8 cellular contexts compared by ENCODE assay signal in genomic region chr21:36141513-36141925, GRCh38.
DNase-seq lines count a peak whose midpoint lies in the region; ATAC-seq and TF ChIP-seq lines count a peak whose summit lies in the region.

No MANE protein-coding gene starts in this region.

- ATAC-seq in GM19035 (IDR thresholded peaks at IDR 0.05; ENCODE audit: unreplicated experiment) (peak; percentile 85), HG03442 (IDR thresholded peaks at IDR 0.05; ENCODE audit: unreplicated experiment) (peak; percentile 76)

- no peak overlapping the region for H3K4me3 ChIP-seq in AG09309 (ENCODE audit: control insufficient read depth, low read depth, low read length)

- DNase-seq in AG09309 (ENCODE audit: low read depth) (no peak), NCI-H524 (lab: John Stamatoyannopoulos, UW) (peak; percentile 89 to 98), cerebellar cortex (ENCODE audit: low spot score) (peak; percentile 97), kidney tubule cell (ENCODE audit: low spot score) (peak; percentile 99)
- DNase-seq in activated CD4-positive, alpha-beta T cell treated with anti-CD3 and anti-CD28 coated beads for 1 hour = peak; percentile 76
- peak; percentile 68 to 90 for DNase-seq in stimulated activated CD4-positive, alpha-beta T cell treated with anti-CD3 and anti-CD28 coated beads, Interleukin-4, amount 100 ng/mL, for 4 hours

- TF ChIP-seq CTCF in AG09309 (IDR thresholded peaks at IDR 0.05; ENCODE audit: control insufficient read depth, insufficient read depth, low read depth, low read length, missing control alignments) = peak; percentile 84
